Comparison of ENCODE assay signal across 24 cellular contexts in genomic region chr11:104763930-104764717, GRCh38.
DNase-seq lines count a peak whose midpoint lies in the region; ATAC-seq and TF ChIP-seq lines count a peak whose summit lies in the region.
"Had no signal": no experiment of that assay in that cellular context is flagged by ENCODE, and none has a peak within 500 bp of the region (broad histone marks: within the 10 kb centered on the region; RNA-seq: fewer than 3 reads in every experiment).

No MANE protein-coding gene starts in this region.

- H3K27ac ChIP-seq in OCI-LY3 (ENCODE audit: low read length) (no peak overlapping the region; the same call in 1 of the 2 replicates), hepatocyte (no peak overlapping the region)
- H3K27ac ChIP-seq: HL-60, tibial nerve had no signal

- no peak for DNase-seq in activated T-cell treated with anti-CD3 and anti-CD28 coated beads, Interleukin-2, amount 50 U/mL, for 4 hours
- no peak for DNase-seq in activated T-cell treated with anti-CD3 and anti-CD28 coated beads, Interleukin-2, amount 50 U/mL, for 48 hours
- DNase-seq in stimulated activated effector memory CD8-positive, alpha-beta T cell treated with anti-CD3 and anti-CD28 coated beads, Interleukin-12 subunit alpha, Interleukin-12 subunit beta, amount 100 ng/mL, for 72 hours (ENCODE audit: low spot score in 2 of 2): no peak
- DNase-seq in hepatocyte (ENCODE audit: low spot score): no peak
- DNase-seq in HPDE6-E6E7 (ENCODE audit: extremely low spot score): no peak
- DNase-seq: activated CD4-positive, alpha-beta T cell treated with anti-CD3 and anti-CD28 coated beads for 1 hour; activated naive CD4-positive, alpha-beta T cell; amygdala; central memory CD4-positive, alpha-beta T cell; effector memory CD4-positive, alpha-beta T cell; glutamatergic neuron; immature natural killer cell; NCI-H1092 treated with DMSO at 0.1 percent for 48 hours; NCI-H2107; occipital lobe; OCI-M1; SIG-M5; stimulated activated CD4-positive, alpha-beta T cell treated with anti-CD3 and anti-CD28 coated beads, Interleukin-15, amount 100 ng/mL, for 24 hours had no signal

- no peak overlapping the region for H3K4me3 Mint-ChIP-seq in activated T-cell treated with anti-CD3 and anti-CD28 coated beads, Interleukin-2, amount 50 U/mL, for 4 hours
- no peak overlapping the region for H3K4me3 Mint-ChIP-seq in stimulated activated effector memory CD8-positive, alpha-beta T cell treated with anti-CD3 and anti-CD28 coated beads, Interleukin-12 subunit alpha, Interleukin-12 subunit beta, amount 100 ng/mL, for 72 hours
- H3K4me3 Mint-ChIP-seq: stimulated activated memory B cell treated with anti-CD40 and anti-IgM and Interleukin-4, amounts not matched to agents 10 μg/mL and 1 μg/mL and 100 μg/mL, for 72 hours had no signal

- H3K9me3 Mint-ChIP-seq in activated T-cell treated with anti-CD3 and anti-CD28 coated beads, Interleukin-2, amount 50 U/mL, for 4 hours: peaks cover 17% of the 10 kb centered on the region
- H3K9me3 Mint-ChIP-seq in stimulated activated effector memory CD8-positive, alpha-beta T cell treated with anti-CD3 and anti-CD28 coated beads, Interleukin-12 subunit alpha, Interleukin-12 subunit beta, amount 100 ng/mL, for 72 hours: peaks cover 11% of the 10 kb centered on the region

- H3K9me3 ChIP-seq in OCI-LY3 (ENCODE audit: insufficient read depth, low read length): no peaks in the 10 kb centered on the region
- H3K9me3 ChIP-seq in hepatocyte (ENCODE audit: low read depth): peaks cover 10% of the 10 kb centered on the region

- H3K36me3 ChIP-seq in OCI-LY3 (replicated peaks; ENCODE audit: low read depth, low read length) (no peaks in the 10 kb centered on the region), hepatocyte (replicated peaks; ENCODE audit: insufficient read depth, low read depth) (no peaks in the 10 kb centered on the region)
- H3K36me3 ChIP-seq: tibial nerve had no signal

- no peaks in the 10 kb centered on the region for H4K20me1 ChIP-seq in OCI-LY3 (ENCODE audit: insufficient read depth, low read length)
- H4K20me1 ChIP-seq in hepatocyte (ENCODE audit: insufficient read depth, poor library complexity, severe bottlenecking): no peaks in the 10 kb centered on the region

- H3K27me3 Mint-ChIP-seq in activated T-cell treated with anti-CD3 and anti-CD28 coated beads, Interleukin-2, amount 50 U/mL, for 4 hours (ENCODE audit: low read depth): no peaks in the 10 kb centered on the region
- H3K27me3 Mint-ChIP-seq: stimulated activated memory B cell treated with anti-CD40 and anti-IgM and Interleukin-4, amounts not matched to agents 10 μg/mL and 1 μg/mL and 100 μg/mL, for 72 hours had no signal

- no peaks in the 10 kb centered on the region for H3K79me2 ChIP-seq in OCI-LY3 (ENCODE audit: low read length)
- H3K79me2 ChIP-seq in hepatocyte: no peaks in the 10 kb centered on the region

- H3K4me2 ChIP-seq in OCI-LY3 (ENCODE audit: low read length) (peak overlapping the region; percentile 22), hepatocyte (no peak overlapping the region)

- no peaks in the 10 kb centered on the region for H3K9me2 ChIP-seq in hepatocyte (replicated peaks; ENCODE audit: insufficient read depth)

- H3K27me3 ChIP-seq in OCI-LY3 (ENCODE audit: low read depth, low read length) (no peaks in the 10 kb centered on the region), hepatocyte (no peaks in the 10 kb centered on the region)
- H3K27me3 ChIP-seq: tibial nerve had no signal

- no peak overlapping the region for H3K4me3 ChIP-seq in OCI-LY3 (ENCODE audit: low read length)
- H3K4me3 ChIP-seq in hepatocyte: no peak overlapping the region
- H3K4me3 ChIP-seq: tibial nerve had no signal

- ATAC-seq in activated T-cell treated with anti-CD3 and anti-CD28 coated beads, Interleukin-2, amount 50 U/mL, for 4 hours: peak; percentile 10 to 65
- ATAC-seq in GM21528 (IDR thresholded peaks at IDR 0.05; ENCODE audit: low FRiP score, unreplicated experiment) (peak; percentile 72), GM19452 (IDR thresholded peaks at IDR 0.05; ENCODE audit: unreplicated experiment) (no peak)
- peak; percentile 82 for ATAC-seq in stimulated activated effector memory CD8-positive, alpha-beta T cell treated with anti-CD3 and anti-CD28 coated beads, Interleukin-12 subunit alpha, Interleukin-12 subunit beta, amount 100 ng/mL, for 72 hours
- ATAC-seq: stimulated activated memory B cell treated with anti-CD40 and anti-IgM and Interleukin-4, amounts not matched to agents 10 μg/mL and 1 μg/mL and 100 μg/mL, for 72 hours had no signal

- H3K4me1 ChIP-seq in OCI-LY3 (ENCODE audit: low read length) (peaks cover 13% of the 10 kb centered on the region), hepatocyte (ENCODE audit: insufficient read depth) (no peaks in the 10 kb centered on the region)
- H3K4me1 ChIP-seq: tibial nerve had no signal

- H2AFZ ChIP-seq in OCI-LY3 (ENCODE audit: low read depth, low read length) (peak overlapping the region; percentile 58; the same call in 1 of the 2 replicates), hepatocyte (no peak overlapping the region)

- 83% methylated on average over 5 of the region's 5 CpGs for WGBS in hepatocyte (ENCODE audit: low lambda C conversion rate, missing lambda C conversion rate)

- no peak overlapping the region for H3K9ac ChIP-seq in OCI-LY3 (ENCODE audit: low read length)

- H3K4me1 Mint-ChIP-seq in activated T-cell treated with anti-CD3 and anti-CD28 coated beads, Interleukin-2, amount 50 U/mL, for 4 hours (ENCODE audit: low read depth): peaks cover 11% of the 10 kb centered on the region
- H3K4me1 Mint-ChIP-seq in stimulated activated effector memory CD8-positive, alpha-beta T cell treated with anti-CD3 and anti-CD28 coated beads, Interleukin-12 subunit alpha, Interleukin-12 subunit beta, amount 100 ng/mL, for 72 hours: peaks cover 13% of the 10 kb centered on the region

- no peak for TF ChIP-seq CTCF in OCI-LY3 (IDR thresholded peaks at IDR 0.05; ENCODE audit: low read depth, low read length)
- no peak for TF ChIP-seq CTCF in hepatocyte (IDR thresholded peaks at IDR 0.05; ENCODE audit: poor library complexity)

- no peak overlapping the region for H3K27ac Mint-ChIP-seq in stimulated activated effector memory CD8-positive, alpha-beta T cell treated with anti-CD3 and anti-CD28 coated beads, Interleukin-12 subunit alpha, Interleukin-12 subunit beta, amount 100 ng/mL, for 72 hours
- H3K27ac Mint-ChIP-seq: stimulated activated memory B cell treated with anti-CD40 and anti-IgM and Interleukin-4, amounts not matched to agents 10 μg/mL and 1 μg/mL and 100 μg/mL, for 72 hours had no signal

- H3K36me3 Mint-ChIP-seq in activated T-cell treated with anti-CD3 and anti-CD28 coated beads, Interleukin-2, amount 50 U/mL, for 4 hours (ENCODE audit: insufficient read depth): peaks cover 4% of the 10 kb centered on the region
- H3K36me3 Mint-ChIP-seq in stimulated activated effector memory CD8-positive, alpha-beta T cell treated with anti-CD3 and anti-CD28 coated beads, Interleukin-12 subunit alpha, Interleukin-12 subunit beta, amount 100 ng/mL, for 72 hours: no peaks in the 10 kb centered on the region
